23 cellular contexts compared by ENCODE assay signal in genomic region chr16:61289141-61289540, GRCh38.
"Had no signal": no experiment of that assay in that cellular context is flagged by ENCODE, and none has a peak within 500 bp of the region (broad histone marks: within the 10 kb centered on the region; RNA-seq: fewer than 3 reads in every experiment).

No MANE protein-coding gene starts in this region.

- DNase-seq: activated CD4-positive, alpha-beta T cell treated with anti-CD3 and anti-CD28 coated beads for 48 hours; activated CD4-positive, alpha-beta T cell treated with anti-CD3 and anti-CD28 coated beads, Interleukin-2, amount 50 U/mL, for 4 hours; activated CD4-positive, CD25-positive, alpha-beta regulatory T cell treated with anti-CD3 and anti-CD28 coated beads, Interleukin-2, amount 50 U/mL, for 72 hours; activated CD8-positive, alpha-beta memory T cell treated with anti-CD3 and anti-CD28 coated beads, Interleukin-2, amount 50 U/mL, for 48 hours; activated CD8-positive, alpha-beta T cell treated with anti-CD3 and anti-CD28 coated beads, Interleukin-2, amount 10 ng/mL, durations not matched to agents 7 days and 5 days; activated naive CD4-positive, alpha-beta T cell treated with anti-CD3 and anti-CD28 coated beads, Interleukin-2, amount 50 U/mL, for 16 hours; activated naive CD8-positive, alpha-beta T cell treated with anti-CD3 and anti-CD28 coated beads, Interleukin-2, amount 10 ng/mL, durations not matched to agents 7 days and 5 days; activated T-cell treated with anti-CD3 and anti-CD28 coated beads, Interleukin-2, amount 50 U/mL, for 1 hour; adrenal gland; anterior cingulate cortex; cerebellar nuclear complex; NCI-H1092; NCI-H1417; NCI-H1930; NCI-H2171; NCI-H226; NCI-H526; NK-92 treated with Interleukin-12 subunit alpha and Interleukin-12 subunit beta, amount 100 ng/mL, for 24 hours; Peyer's patch; Right ventricle myocardium superior; SJCRH30 had no signal

- ATAC-seq: activated CD8-positive, alpha-beta T cell treated with anti-CD3 and anti-CD28 coated beads, Interleukin-2, amount 10 ng/mL, durations not matched to agents 7 days and 5 days; WTC11 had no signal

- H3K4me1 ChIP-seq: adrenal gland, Peyer's patch, SJCRH30 had no signal

- H3K9me3 ChIP-seq: adrenal gland, Peyer's patch, SJCRH30 had no signal

- H3K27me3 ChIP-seq: adrenal gland, Peyer's patch, SJCRH30 had no signal

- H3K4me3 ChIP-seq: adrenal gland, Peyer's patch, SJCRH30 had no signal

- H3K27ac ChIP-seq: adrenal gland, Peyer's patch, RWPE1, SJCRH30 had no signal

- H3K36me3 ChIP-seq: adrenal gland, Peyer's patch, SJCRH30 had no signal
